In the genomic region with DNA sequence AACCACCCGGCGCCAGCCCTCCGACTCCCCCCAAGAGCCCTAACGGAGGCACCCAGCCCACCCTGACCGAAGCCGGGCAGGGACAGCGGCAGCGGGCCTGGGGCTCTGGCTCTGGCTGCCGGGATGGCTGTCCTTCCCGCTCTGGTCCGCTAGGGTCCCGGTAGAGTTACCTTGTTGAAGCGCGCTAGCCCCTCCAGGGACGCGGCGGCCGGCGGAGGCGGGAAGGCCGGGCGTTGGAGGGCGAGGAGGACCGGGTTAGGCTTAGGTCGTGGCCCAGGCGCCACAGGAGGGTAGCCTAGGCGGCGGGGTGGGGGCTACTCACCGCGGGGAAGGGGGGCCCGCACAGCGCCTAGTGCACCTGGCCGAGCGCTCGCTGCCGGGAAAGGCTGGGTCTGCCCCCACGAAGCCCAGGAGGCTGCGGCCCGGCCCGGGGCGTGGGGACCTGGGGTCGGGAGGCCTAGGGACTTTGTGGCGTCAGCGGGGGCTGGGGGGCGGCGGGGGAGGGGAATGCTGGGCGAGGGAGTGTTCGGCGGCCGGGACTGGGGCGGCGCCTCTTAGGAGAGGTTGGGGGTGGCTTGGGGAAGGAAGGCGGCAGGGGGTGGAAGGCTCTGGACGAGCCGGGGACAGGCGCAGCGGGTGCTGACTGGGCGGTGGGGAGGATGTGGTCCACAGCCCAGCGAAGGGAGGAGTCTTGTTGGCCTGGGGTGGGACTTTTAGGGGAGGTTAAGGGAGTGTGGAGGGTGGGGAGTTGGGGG, we compare ENCODE assay signal across 9 cellular contexts. TPM values are rescaled to one million over a fixed set of nuclear protein-coding genes. Genes with fewer than 3 reads are reported as not detected.
DNase-seq lines count a peak whose midpoint lies in the region; TF ChIP-seq lines count a peak whose summit lies in the region.
"Had no signal": no experiment of that assay in that cellular context is flagged by ENCODE, and none has a peak within 500 bp of the region (broad histone marks: within the 10 kb centered on the region; RNA-seq: fewer than 3 reads in every experiment).

A gene with protein sequence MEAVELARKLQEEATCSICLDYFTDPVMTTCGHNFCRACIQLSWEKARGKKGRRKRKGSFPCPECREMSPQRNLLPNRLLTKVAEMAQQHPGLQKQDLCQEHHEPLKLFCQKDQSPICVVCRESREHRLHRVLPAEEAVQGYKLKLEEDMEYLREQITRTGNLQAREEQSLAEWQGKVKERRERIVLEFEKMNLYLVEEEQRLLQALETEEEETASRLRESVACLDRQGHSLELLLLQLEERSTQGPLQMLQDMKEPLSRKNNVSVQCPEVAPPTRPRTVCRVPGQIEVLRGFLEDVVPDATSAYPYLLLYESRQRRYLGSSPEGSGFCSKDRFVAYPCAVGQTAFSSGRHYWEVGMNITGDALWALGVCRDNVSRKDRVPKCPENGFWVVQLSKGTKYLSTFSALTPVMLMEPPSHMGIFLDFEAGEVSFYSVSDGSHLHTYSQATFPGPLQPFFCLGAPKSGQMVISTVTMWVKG (minus strand): TSS at position 645 of the 755 bp plus-strand sequence. CDS start 1,789 bp downstream, outside the sequence.

- H3K36me3 Mint-ChIP-seq in mesothelial cell of epicardium, result no peaks in the 10 kb centered on the region

- H3K4me3 Mint-ChIP-seq in mesothelial cell of epicardium, result peak within 1 kb of the TSS; percentile 74

- no peak for TF ChIP-seq POLR2A in tibial nerve (IDR thresholded peaks at IDR 0.05)

- TF ChIP-seq CTCF in mesothelial cell of epicardium (IDR thresholded peaks at IDR 0.05; ENCODE audit: unreplicated experiment) (peak; percentile 76), tibial nerve (IDR thresholded peaks at IDR 0.05) (peak in 3 of 5 experiments; percentile 15 to 45 (median 43))

- peaks cover 19% of the 10 kb centered on the region for H3K4me1 ChIP-seq in effector memory CD4-positive, alpha-beta T cell (ENCODE audit: control insufficient read depth, insufficient read depth, low read length, poor library complexity, severe bottlenecking)
- H3K4me1 ChIP-seq in tibial nerve, result peaks cover 0 to 30% (median 18%) of the 10 kb centered on the region in 4 donors

- no peaks in the 10 kb centered on the region for H3K36me3 ChIP-seq in effector memory CD4-positive, alpha-beta T cell (ENCODE audit: control insufficient read depth, insufficient read depth, low read length)
- no peaks in the 10 kb centered on the region for H3K36me3 ChIP-seq in tibial nerve

- H3K4me1 Mint-ChIP-seq in mesothelial cell of epicardium, result peaks cover 50% of the 10 kb centered on the region

- peak; percentile 55 for DNase-seq in NCI-H748 (lab: John Stamatoyannopoulos, UW; ENCODE audit: unreplicated experiment)
- no peak for DNase-seq in NCI-H748 treated with DMSO at 0.1 percent for 48 hours (lab: John Stamatoyannopoulos, UW)
- peak; percentile 57 for DNase-seq in activated CD4-positive, alpha-beta T cell treated with anti-CD3 and anti-CD28 coated beads for 48 hours
- peak in 1 of 3 donors; percentile 13 for DNase-seq in effector memory CD4-positive, alpha-beta T cell
- peak; percentile 48 to 71 for DNase-seq in mesothelial cell of epicardium (ENCODE audit: low spot score in 2 of 2, unreplicated experiment in 2 of 2)
- no peak for DNase-seq in tibial nerve (ENCODE audit: low spot score in 2 of 2)
- DNase-seq in COLO829 (ENCODE audit: low spot score), result no peak
- no peak for DNase-seq in NCI-H446 (lab: John Stamatoyannopoulos, UW)

- H3K9me3 ChIP-seq in effector memory CD4-positive, alpha-beta T cell (ENCODE audit: control insufficient read depth, low read length), result no peaks in the 10 kb centered on the region
- no peaks in the 10 kb centered on the region for H3K9me3 ChIP-seq in tibial nerve

- peak within 1 kb of the TSS; percentile 84 for H3K27ac Mint-ChIP-seq in mesothelial cell of epicardium

- no peaks in the 10 kb centered on the region for H3K27me3 Mint-ChIP-seq in mesothelial cell of epicardium (ENCODE audit: low read depth)

- peak within 1 kb of the TSS; percentile 48 for H3K4me3 ChIP-seq in effector memory CD4-positive, alpha-beta T cell (ENCODE audit: insufficient read depth, low read depth, low read length, poor library complexity, severe bottlenecking)
- H3K4me3 ChIP-seq in tibial nerve, result peak within 1 kb of the TSS; percentile 14 to 63 (median 48)

- 1 to 2% methylated on average over 21 to 55 of the region's 59 CpGs for WGBS in tibial nerve, 2 donors

- H3K27me3 ChIP-seq in effector memory CD4-positive, alpha-beta T cell (replicated peaks; ENCODE audit: control insufficient read depth, insufficient read depth, low read length, poor library complexity, severe bottlenecking), result peaks cover 7% of the 10 kb centered on the region
- peaks cover 0 to 37% of the 10 kb centered on the region in 2 donors for H3K27me3 ChIP-seq in tibial nerve

- no peak for TF ChIP-seq EP300 in tibial nerve (IDR thresholded peaks at IDR 0.05)

- H3K9me3 Mint-ChIP-seq in mesothelial cell of epicardium, result peaks cover 5% of the 10 kb centered on the region

- H3K27ac ChIP-seq in effector memory CD4-positive, alpha-beta T cell (ENCODE audit: insufficient read depth, low read length, poor library complexity, severe bottlenecking), result peak within 1 kb of the TSS; percentile 18
- peak within 1 kb of the TSS in 1 of 4 donors; percentile 56 for H3K27ac ChIP-seq in tibial nerve
- H3K27ac ChIP-seq: C4-2B had no signal

RNA-seq across cellular contexts. Expression of the gene that starts here (rescaled TPM):
- total RNA-seq in mesothelial cell of epicardium (28.2 to 30.6 TPM (median 28.8 TPM) in 3 replicates), tibial nerve (1 to 10 TPM in 2 of 4 donors, under 1 TPM in 1, not detected in 1; 0.63 to 4.2 (median 1.4) TPM)

Comparison
In these comparisons a context has a peak if more than half of its experiments do, and no peak if none do; other contexts are left out.
1. DNase-seq: peak in NCI-H748 (single experiment), activated CD4-positive, alpha-beta T cell treated with anti-CD3 and anti-CD28 coated beads for 48 hours (single experiment) and mesothelial cell of epicardium (2 of 2); none in NCI-H748 treated with DMSO at 0.1 percent for 48 hours (single experiment), tibial nerve (0 of 2), COLO829 (single experiment) and NCI-H446 (0 of 2).